Comparison of ENCODE assay signal across 1 cellular context in genomic region chr17:57880086-57880456, GRCh38.
TF ChIP-seq lines count a peak whose summit lies in the region.

No MANE protein-coding gene starts in this region.

TF ChIP-seq in HepG2, 621 proteins besides CTCF, POLR2A, EP300 and RAD21 (continued from another document):
- 0 out of 2 replicates have a peak, but pooled peaks have one; percentile 57 for TF ChIP-seq ZNF564 (CRISPR knock-in tag; IDR thresholded peaks at IDR 0.05)
- 0 out of 2 replicates have a peak, but pooled peaks have one; percentile 15 for TF ChIP-seq RERE (CRISPR knock-in tag; IDR thresholded peaks at IDR 0.05; ENCODE audit: low read depth)
- peak; percentile 9; the same call in 1 of the 2 replicates for TF ChIP-seq RXRA (CRISPR knock-in tag; IDR thresholded peaks at IDR 0.05)
- no peak for TF ChIP-seq ZKSCAN1 (IDR thresholded peaks at IDR 0.05; ENCODE audit: low read length)
- no peak for TF ChIP-seq NFRKB (IDR thresholded peaks at IDR 0.05)
- TF ChIP-seq ZMYM4 (CRISPR knock-in tag; IDR thresholded peaks at IDR 0.05): no peak
- TF ChIP-seq PRDM4 (CRISPR knock-in tag; IDR thresholded peaks at IDR 0.05; ENCODE audit: borderline replicate concordance): no peak
- no peak for TF ChIP-seq POLR2G (IDR thresholded peaks at IDR 0.05; ENCODE audit: low read depth, low read length)
- no peak for TF ChIP-seq ZNF441 (CRISPR knock-in tag; IDR thresholded peaks at IDR 0.05; ENCODE audit: borderline replicate concordance)
- TF ChIP-seq TCF12 (IDR thresholded peaks at IDR 0.05): no peak
- no peak for TF ChIP-seq TCF12 (CRISPR knock-in tag; IDR thresholded peaks at IDR 0.05)
- no peak for TF ChIP-seq ZNF496 (CRISPR knock-in tag; IDR thresholded peaks at IDR 0.05; ENCODE audit: insufficient replicate concordance)
- no peak; the same call in 1 of the 2 replicates for TF ChIP-seq HNRNPL (IDR thresholded peaks at IDR 0.05; ENCODE audit: low read depth, low read length)
- 0 out of 2 replicates have a peak, but pooled peaks have one; percentile 30 for TF ChIP-seq CHD4 (IDR thresholded peaks at IDR 0.05; ENCODE audit: borderline replicate concordance, low read length)
- no peak for TF ChIP-seq GMEB1 (CRISPR knock-in tag; IDR thresholded peaks at IDR 0.05; ENCODE audit: borderline replicate concordance)
- no peak for TF ChIP-seq ZNF567 (CRISPR knock-in tag; IDR thresholded peaks at IDR 0.05; ENCODE audit: borderline replicate concordance)
- peak; percentile 13 for TF ChIP-seq ASH2L (IDR thresholded peaks at IDR 0.05; ENCODE audit: insufficient read length, low read depth, low read length)
- TF ChIP-seq SATB2 (CRISPR knock-in tag; IDR thresholded peaks at IDR 0.05): no peak
- no peak for TF ChIP-seq SNRNP70 (IDR thresholded peaks at IDR 0.05; ENCODE audit: low read depth, low read length)
- TF ChIP-seq ATM (IDR thresholded peaks at IDR 0.05; ENCODE audit: borderline replicate concordance): no peak
- TF ChIP-seq, protein P1, sequence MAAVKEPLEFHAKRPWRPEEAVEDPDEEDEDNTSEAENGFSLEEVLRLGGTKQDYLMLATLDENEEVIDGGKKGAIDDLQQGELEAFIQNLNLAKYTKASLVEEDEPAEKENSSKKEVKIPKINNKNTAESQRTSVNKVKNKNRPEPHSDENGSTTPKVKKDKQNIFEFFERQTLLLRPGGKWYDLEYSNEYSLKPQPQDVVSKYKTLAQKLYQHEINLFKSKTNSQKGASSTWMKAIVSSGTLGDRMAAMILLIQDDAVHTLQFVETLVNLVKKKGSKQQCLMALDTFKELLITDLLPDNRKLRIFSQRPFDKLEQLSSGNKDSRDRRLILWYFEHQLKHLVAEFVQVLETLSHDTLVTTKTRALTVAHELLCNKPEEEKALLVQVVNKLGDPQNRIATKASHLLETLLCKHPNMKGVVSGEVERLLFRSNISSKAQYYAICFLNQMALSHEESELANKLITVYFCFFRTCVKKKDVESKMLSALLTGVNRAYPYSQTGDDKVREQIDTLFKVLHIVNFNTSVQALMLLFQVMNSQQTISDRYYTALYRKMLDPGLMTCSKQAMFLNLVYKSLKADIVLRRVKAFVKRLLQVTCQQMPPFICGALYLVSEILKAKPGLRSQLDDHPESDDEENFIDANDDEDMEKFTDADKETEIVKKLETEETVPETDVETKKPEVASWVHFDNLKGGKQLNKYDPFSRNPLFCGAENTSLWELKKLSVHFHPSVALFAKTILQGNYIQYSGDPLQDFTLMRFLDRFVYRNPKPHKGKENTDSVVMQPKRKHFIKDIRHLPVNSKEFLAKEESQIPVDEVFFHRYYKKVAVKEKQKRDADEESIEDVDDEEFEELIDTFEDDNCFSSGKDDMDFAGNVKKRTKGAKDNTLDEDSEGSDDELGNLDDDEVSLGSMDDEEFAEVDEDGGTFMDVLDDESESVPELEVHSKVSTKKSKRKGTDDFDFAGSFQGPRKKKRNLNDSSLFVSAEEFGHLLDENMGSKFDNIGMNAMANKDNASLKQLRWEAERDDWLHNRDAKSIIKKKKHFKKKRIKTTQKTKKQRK (IDR thresholded peaks at IDR 0.05; ENCODE audit: low read length): no peak
- TF ChIP-seq ZNF251 (CRISPR knock-in tag; IDR thresholded peaks at IDR 0.05): no peak
- TF ChIP-seq ZNF124 (CRISPR knock-in tag; IDR thresholded peaks at IDR 0.05): no peak
- no peak for TF ChIP-seq CENPX (CRISPR knock-in tag; IDR thresholded peaks at IDR 0.05)
